8 cellular contexts compared by ENCODE assay signal in the genomic region with DNA sequence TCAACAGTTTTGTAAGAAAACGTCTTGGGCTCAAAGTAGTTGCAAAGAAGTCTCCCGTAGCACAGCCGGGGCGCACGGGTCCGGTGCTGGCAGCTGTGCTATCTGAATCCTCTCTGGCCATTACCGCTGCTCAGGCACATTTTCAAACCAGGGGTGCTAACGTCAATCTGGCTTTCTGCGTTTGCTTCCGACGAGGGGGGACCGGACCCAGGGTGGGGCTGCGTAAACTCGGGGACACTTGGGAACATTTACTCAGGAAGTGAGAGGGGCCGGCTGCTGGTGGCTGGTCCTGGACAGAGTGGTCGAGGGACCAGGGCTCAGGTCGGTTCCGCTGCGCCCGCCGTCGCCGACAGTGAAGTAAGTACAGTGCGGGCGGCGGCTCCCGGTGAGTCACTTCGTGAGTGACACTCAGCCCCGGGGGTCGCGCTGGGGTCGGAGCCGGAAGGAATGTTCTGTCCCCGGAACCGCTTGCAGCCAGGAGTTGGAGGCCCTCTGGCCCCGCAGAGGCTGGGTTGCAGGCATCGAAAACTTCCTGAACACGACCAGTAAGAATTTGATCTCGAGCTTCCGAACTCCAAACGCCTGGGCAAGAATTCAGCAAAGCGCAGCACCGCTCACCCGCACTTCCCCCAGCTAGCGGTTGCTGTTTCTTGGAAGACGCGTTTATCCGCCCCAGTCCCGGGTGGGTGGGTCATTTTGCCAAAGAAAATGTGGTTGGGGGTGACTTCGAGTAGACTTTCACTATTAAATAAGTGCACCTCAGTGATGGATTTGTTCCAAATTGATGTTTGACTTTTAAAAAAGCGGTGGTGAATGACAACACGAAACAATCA. TPM values are rescaled to one million over a fixed set of nuclear protein-coding genes. Genes with fewer than 3 reads are reported as not detected.
A peak's percentile ranks its signal among the peaks of the same experiment; 100 is the strongest.
DNase-seq lines count a peak whose midpoint lies in the region; ATAC-seq, FAIRE-seq and TF ChIP-seq lines count a peak whose summit lies in the region.

No MANE protein-coding gene starts in this region.

- no peaks in the 10 kb centered on the region for H3K9me3 ChIP-seq in HEK293 (ENCODE audit: control insufficient read depth, insufficient read depth, low read depth, low read length)

- H3K4me3 ChIP-seq in HEK293 (ENCODE audit: low read depth, low read length) = peak overlapping the region; percentile 31
- peak overlapping the region; percentile 11 for H3K4me3 ChIP-seq in epithelial cell of esophagus (ENCODE audit: low read length)

- DNase-seq in activated CD4-positive, alpha-beta memory T cell treated with anti-CD3 and anti-CD28 coated beads for 36 hours = peak; percentile 56
- DNase-seq in epithelial cell of esophagus (ENCODE audit: low read depth) = no peak
- DNase-seq in neural crest cell (ENCODE audit: low read depth, low spot score) = no peak
- no peak for DNase-seq in NCI-H1417 (lab: John Stamatoyannopoulos, UW)
- no peak for DNase-seq in GM12892 (ENCODE audit: insufficient read length)

- peaks cover 7% of the 10 kb centered on the region for H3K4me1 ChIP-seq in HEK293 (ENCODE audit: control insufficient read depth, insufficient read depth, low read length)

- CTCF ChIA-PET in HEK293 (lab: Yijun Ruan, JAX) = interaction anchor here (0.6 to 1.2 kb wide), 2 partner anchors 15 to 702 kb away, joined by 4 to 5 read pairs; no protein-coding TSS in a partner anchor
- CTCF ChIA-PET in activated CD4-positive, alpha-beta memory T cell treated with anti-CD3 and anti-CD28 coated beads for 36 hours (lab: Charles Lee) = interaction anchor here (1.6 to 5.8 kb wide), 2 partner anchors 96 to 704 kb away, joined by 8 to 43 read pairs; no protein-coding TSS in a partner anchor

- FAIRE-seq in GM12892 (lab: Jason Lieb, UNC) = no peak

- POLR2A ChIA-PET in HEK293 (lab: Yijun Ruan, JAX) = no interaction called here
- POLR2A ChIA-PET in activated CD4-positive, alpha-beta memory T cell treated with anti-CD3 and anti-CD28 coated beads for 36 hours (lab: Charles Lee) = interaction anchor here (1.0 to 4.8 kb wide), 6 partner anchors 9 to 230 kb away, joined by 3 to 37 read pairs (median 3); a partner anchor contains a TSS

- no peaks in the 10 kb centered on the region for H3K36me3 ChIP-seq in HEK293 (ENCODE audit: control insufficient read depth in 2 of 2, insufficient read depth in 1 of 2, low read length in 2 of 2)

- peak overlapping the region; percentile 90 for H3K27ac Mint-ChIP-seq in activated CD4-positive, alpha-beta memory T cell treated with anti-CD3 and anti-CD28 coated beads for 36 hours
- peak overlapping the region; percentile 72 for H3K27ac Mint-ChIP-seq in neural crest cell (ENCODE audit: unreplicated experiment)

- TF ChIP-seq POLR2A in GM12892 (IDR thresholded peaks at IDR 0.05; ENCODE audit: low read depth, low read length) = no peak

- peaks cover 37% of the 10 kb centered on the region for H3K27me3 Mint-ChIP-seq in activated CD4-positive, alpha-beta memory T cell treated with anti-CD3 and anti-CD28 coated beads for 36 hours
- H3K27me3 Mint-ChIP-seq in neural crest cell (ENCODE audit: low read depth) = peaks cover 70% of the 10 kb centered on the region

- ATAC-seq in HG03039 (IDR thresholded peaks at IDR 0.05; ENCODE audit: unreplicated experiment) = no peak
- ATAC-seq in GM21717 (IDR thresholded peaks at IDR 0.05; ENCODE audit: unreplicated experiment) = no peak

- H3K36me3 Mint-ChIP-seq in activated CD4-positive, alpha-beta memory T cell treated with anti-CD3 and anti-CD28 coated beads for 36 hours = peaks cover 6% of the 10 kb centered on the region
- H3K36me3 Mint-ChIP-seq in neural crest cell (ENCODE audit: low read depth) = peaks cover 6% of the 10 kb centered on the region

- intact Hi-C loops in activated CD4-positive, alpha-beta memory T cell treated with anti-CD3 and anti-CD28 coated beads for 36 hours (cut with micrococcal nuclease) = loop anchor here (1.0 to 10.0 kb wide), 12 partner anchors 10 to 1281 kb away; a partner anchor contains a TSS

- TF ChIP-seq CTCF in HEK293 (tag by site-specific recombination; IDR thresholded peaks at IDR 0.05) = no peak
- no peak for TF ChIP-seq CTCF in epithelial cell of esophagus (IDR thresholded peaks at IDR 0.05; ENCODE audit: insufficient read depth, low read depth, low read length, missing control alignments)
- no peak for TF ChIP-seq CTCF in neural crest cell (conservative IDR thresholded peaks at IDR 0.05)

- peak overlapping the region; percentile 93 for H3K4me3 Mint-ChIP-seq in activated CD4-positive, alpha-beta memory T cell treated with anti-CD3 and anti-CD28 coated beads for 36 hours
- peak overlapping the region; percentile 94 for H3K4me3 Mint-ChIP-seq in neural crest cell

- no peaks in the 10 kb centered on the region for H3K9me3 Mint-ChIP-seq in activated CD4-positive, alpha-beta memory T cell treated with anti-CD3 and anti-CD28 coated beads for 36 hours
- no peaks in the 10 kb centered on the region for H3K9me3 Mint-ChIP-seq in neural crest cell

- peaks cover 41% of the 10 kb centered on the region for H3K4me1 Mint-ChIP-seq in activated CD4-positive, alpha-beta memory T cell treated with anti-CD3 and anti-CD28 coated beads for 36 hours (ENCODE audit: low read depth)
- peaks cover 54% of the 10 kb centered on the region for H3K4me1 Mint-ChIP-seq in neural crest cell

- peak overlapping the region; percentile 32; the same call in 1 of the 2 replicates for H3K27ac ChIP-seq in HEK293 (ENCODE audit: extremely low read depth, low read depth, low read length)

TF ChIP-seq in HEK293, 187 proteins besides CTCF, POLR2A, EP300 and RAD21 (continues in another document):
- no peak for TF ChIP-seq ZNF707 (tag by site-specific recombination; IDR thresholded peaks at IDR 0.05)
- no peak for TF ChIP-seq ZNF530 (tag by site-specific recombination; IDR thresholded peaks at IDR 0.05; ENCODE audit: low read depth)
- no peak for TF ChIP-seq ZNF423 (tag by site-specific recombination; IDR thresholded peaks at IDR 0.05)
- no peak for TF ChIP-seq KLF7 (tag by site-specific recombination; IDR thresholded peaks at IDR 0.05; ENCODE audit: borderline replicate concordance)
- no peak for TF ChIP-seq ZBTB7A (tag by site-specific recombination; IDR thresholded peaks at IDR 0.05; ENCODE audit: low read depth)
- TF ChIP-seq, protein P1, sequence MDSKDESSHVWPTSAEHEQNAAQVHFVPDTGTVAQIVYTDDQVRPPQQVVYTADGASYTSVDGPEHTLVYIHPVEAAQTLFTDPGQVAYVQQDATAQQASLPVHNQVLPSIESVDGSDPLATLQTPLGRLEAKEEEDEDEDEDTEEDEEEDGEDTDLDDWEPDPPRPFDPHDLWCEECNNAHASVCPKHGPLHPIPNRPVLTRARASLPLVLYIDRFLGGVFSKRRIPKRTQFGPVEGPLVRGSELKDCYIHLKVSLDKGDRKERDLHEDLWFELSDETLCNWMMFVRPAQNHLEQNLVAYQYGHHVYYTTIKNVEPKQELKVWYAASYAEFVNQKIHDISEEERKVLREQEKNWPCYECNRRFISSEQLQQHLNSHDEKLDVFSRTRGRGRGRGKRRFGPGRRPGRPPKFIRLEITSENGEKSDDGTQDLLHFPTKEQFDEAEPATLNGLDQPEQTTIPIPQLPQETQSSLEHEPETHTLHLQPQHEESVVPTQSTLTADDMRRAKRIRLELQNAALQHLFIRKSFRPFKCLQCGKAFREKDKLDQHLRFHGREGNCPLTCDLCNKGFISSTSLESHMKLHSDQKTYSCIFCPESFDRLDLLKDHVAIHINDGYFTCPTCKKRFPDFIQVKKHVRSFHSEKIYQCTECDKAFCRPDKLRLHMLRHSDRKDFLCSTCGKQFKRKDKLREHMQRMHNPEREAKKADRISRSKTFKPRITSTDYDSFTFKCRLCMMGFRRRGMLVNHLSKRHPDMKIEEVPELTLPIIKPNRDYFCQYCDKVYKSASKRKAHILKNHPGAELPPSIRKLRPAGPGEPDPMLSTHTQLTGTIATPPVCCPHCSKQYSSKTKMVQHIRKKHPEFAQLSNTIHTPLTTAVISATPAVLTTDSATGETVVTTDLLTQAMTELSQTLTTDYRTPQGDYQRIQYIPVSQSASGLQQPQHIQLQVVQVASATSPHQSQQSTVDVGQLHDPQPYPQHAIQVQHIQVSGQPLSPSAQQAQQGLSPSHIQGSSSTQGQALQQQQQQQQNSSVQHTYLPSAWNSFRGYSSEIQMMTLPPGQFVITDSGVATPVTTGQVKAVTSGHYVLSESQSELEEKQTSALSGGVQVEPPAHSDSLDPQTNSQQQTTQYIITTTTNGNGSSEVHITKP (tag by site-specific recombination; IDR thresholded peaks at IDR 0.05) = no peak; the same call in 1 of the 2 replicates
- no peak for TF ChIP-seq ZNF548 (tag by site-specific recombination; IDR thresholded peaks at IDR 0.05)

RNA-seq across cellular contexts. Expression of a gene that starts 1.4 kb away (rescaled TPM):
- 10 to 100 TPM; 13.4 to 13.9 TPM for total RNA-seq in activated CD4-positive, alpha-beta memory T cell treated with anti-CD3 and anti-CD28 coated beads for 36 hours
- total RNA-seq in neural crest cell = 57.0 and 58.3 TPM in 2 replicates
- 0.89 TPM for polyA plus RNA-seq in GM12892 (2012; ENCODE audit: missing spikeins)
